In genomic region chr13:111666377-111666776, GRCh38 we compare ENCODE assay signal across 22 cellular contexts.
A peak's percentile ranks its signal among the peaks of the same experiment; 100 is the strongest.
DNase-seq lines count a peak whose midpoint lies in the region; ATAC-seq and TF ChIP-seq lines count a peak whose summit lies in the region.
"Had no signal": no experiment of that assay in that cellular context is flagged by ENCODE, and none has a peak within 500 bp of the region (broad histone marks: within the 10 kb centered on the region; RNA-seq: fewer than 3 reads in every experiment).

No MANE protein-coding gene starts in this region.

- no peak overlapping the region for H4K8ac ChIP-seq in H9 (replicated peaks; ENCODE audit: insufficient read length, low read depth, low read length)
- no peak overlapping the region for H4K8ac ChIP-seq in trophoblast cell (ENCODE audit: low read depth, low read length)

- H2BK120ac ChIP-seq in H9 (ENCODE audit: low read depth, low read length, poor library complexity, severe bottlenecking) = no peak overlapping the region
- H2BK120ac ChIP-seq in trophoblast cell (ENCODE audit: insufficient read depth, low read length, poor library complexity) = no peak overlapping the region

- peaks cover 2 to 12% of the 10 kb centered on the region in 2 experiments; a peak in 2 of 4 replicates for H3K4me1 Mint-ChIP-seq in H9
- H3K4me1 Mint-ChIP-seq: B cell, CD14-positive monocyte had no signal

- H3K27me3 Mint-ChIP-seq in H9 (ENCODE audit: low read depth) = peaks cover 2% of the 10 kb centered on the region; the same call in 1 of the 2 replicates

- H3T11ph ChIP-seq in H9 (ENCODE audit: low read length) = no peak overlapping the region

- no peak overlapping the region for H3K56ac ChIP-seq in H9 (ENCODE audit: insufficient read length, low read depth, low read length)

- no peak overlapping the region for H4K5ac ChIP-seq in H9 (ENCODE audit: insufficient read length, low read depth, low read length)

- ATAC-seq in RWPE2 (ENCODE audit: low read depth) (no peak), HG02885 (IDR thresholded peaks at IDR 0.05; ENCODE audit: poor library complexity, unreplicated experiment) (no peak), HG03196 (IDR thresholded peaks at IDR 0.05; ENCODE audit: unreplicated experiment) (no peak)
- ATAC-seq: A549 had no signal

- H4K91ac ChIP-seq in H9 (ENCODE audit: insufficient read length, low read depth, low read length) = no peak overlapping the region
- H4K91ac ChIP-seq in trophoblast cell (ENCODE audit: low read depth, low read length) = no peak overlapping the region

- H3K79me2 ChIP-seq in H9 (ENCODE audit: insufficient read depth, low read length) = no peaks in the 10 kb centered on the region
- H3K79me2 ChIP-seq in trophoblast cell (ENCODE audit: control insufficient read depth, insufficient read depth, low read length, poor library complexity) = no peaks in the 10 kb centered on the region

- H2BK5ac ChIP-seq in H9 (ENCODE audit: insufficient read length, low read length) (no peak overlapping the region), trophoblast cell (ENCODE audit: low read depth, low read length, poor library complexity) (no peak overlapping the region)

- no peaks in the 10 kb centered on the region for H3K36me3 Mint-ChIP-seq in H9 (ENCODE audit: insufficient read depth in 1 of 3, low read depth in 3 of 3)
- H3K36me3 Mint-ChIP-seq: CD14-positive monocyte had no signal

- WGBS in H9 (ENCODE audit: extremely low coverage, insufficient read length, low lambda C conversion rate) = no CpG with 5 or more reads among the region's 15 CpGs
- no CpG with 5 or more reads among the region's 15 CpGs for WGBS in trophoblast cell (ENCODE audit: extremely low coverage, insufficient coverage, insufficient read length)

- no peaks in the 10 kb centered on the region for H4K20me1 ChIP-seq in H9 (ENCODE audit: control insufficient read depth, insufficient read depth, insufficient read length)

- H3K4me3 ChIP-seq in RWPE2 (ENCODE audit: severe bottlenecking) (no peak overlapping the region), trophoblast cell (ENCODE audit: low read depth, low read length) (peak overlapping the region; percentile 27)
- H3K4me3 ChIP-seq: A549 had no signal

- DNase-seq in H9 = peak; percentile 23
- peak; percentile 20 for DNase-seq in RWPE2 (ENCODE audit: low spot score)
- DNase-seq in islet precursor cell = peak; percentile 16
- DNase-seq in trophoblast cell = no peak
- DNase-seq in dedifferentiated amniotic fluid mesenchymal stem cell (ENCODE audit: extremely low spot score) = no peak
- no peak for DNase-seq in cerebellar cortex (ENCODE audit: low spot score)
- DNase-seq: H7, Karpas-422, MV-4-11, NCI-H1105 treated with DMSO at 0.1 percent for 48 hours, NCI-H2081, NCI-H2171, NCI-H345, NCI-H524 treated with DMSO at 0.1 percent for 48 hours, NCI-H82, OCI-M1, Right ventricle myocardium superior had no signal

- no peak overlapping the region for H2AK5ac ChIP-seq in H9 (ENCODE audit: insufficient read length, low read length)
- H2AK5ac ChIP-seq in trophoblast cell (ENCODE audit: low read length) = no peak overlapping the region

- H3K23ac ChIP-seq in H9 (ENCODE audit: insufficient read length, low read depth, low read length) = no peak overlapping the region
- peak overlapping the region; percentile 12 for H3K23ac ChIP-seq in trophoblast cell (ENCODE audit: low read length)

- no peak overlapping the region for H3K4me2 ChIP-seq in H9 (ENCODE audit: insufficient read depth, insufficient read length, low read length)
- H3K4me2 ChIP-seq in trophoblast cell (ENCODE audit: low read length) = no peak overlapping the region
- H3K4me2 ChIP-seq: A549 had no signal

- H3K23me2 ChIP-seq in H9 (ENCODE audit: insufficient read length, low read depth, low read length, poor library complexity, severe bottlenecking) = no peaks in the 10 kb centered on the region

- H3K9me3 ChIP-seq in H9 (ENCODE audit: control insufficient read depth, low read depth, low read length) = no peaks in the 10 kb centered on the region
- H3K9me3 ChIP-seq in RWPE2 (ENCODE audit: severe bottlenecking) = no peaks in the 10 kb centered on the region
- H3K9me3 ChIP-seq in trophoblast cell (ENCODE audit: insufficient read depth, low read depth, low read length) = peaks cover 4% of the 10 kb centered on the region
- H3K9me3 ChIP-seq: A549 had no signal

- no peak overlapping the region for H4K12ac ChIP-seq in trophoblast cell (ENCODE audit: low read depth, low read length)

- no peak overlapping the region for H3K27ac ChIP-seq in H9 (ENCODE audit: insufficient read length, low read depth, low read length)
- no peak overlapping the region for H3K27ac ChIP-seq in RWPE2 (ENCODE audit: poor library complexity, severe bottlenecking)
- H3K27ac ChIP-seq in trophoblast cell (ENCODE audit: low read depth, low read length) = no peak overlapping the region
- H3K27ac ChIP-seq: A549 had no signal

- H3K14ac ChIP-seq in H9 (ENCODE audit: insufficient read depth, low read length) (no peak overlapping the region), trophoblast cell (ENCODE audit: low read length) (no peak overlapping the region)

- H2BK15ac ChIP-seq in H9 (ENCODE audit: low read depth, low read length) = no peak overlapping the region

- no peak overlapping the region for H3K27ac Mint-ChIP-seq in H9
- H3K27ac Mint-ChIP-seq: B cell, CD14-positive monocyte had no signal

- H3K4me3 Mint-ChIP-seq in H9 = no peak overlapping the region
- H3K4me3 Mint-ChIP-seq: B cell, CD14-positive monocyte had no signal

- H3K18ac ChIP-seq in H9 (ENCODE audit: insufficient read length, low read depth, low read length) (no peak overlapping the region), trophoblast cell (ENCODE audit: low read length) (no peak overlapping the region)

- H3K4me1 ChIP-seq in H9 (ENCODE audit: insufficient read depth, low read length) = no peaks in the 10 kb centered on the region
- H3K4me1 ChIP-seq in RWPE2 (ENCODE audit: insufficient read depth, poor library complexity, severe bottlenecking) = no peaks in the 10 kb centered on the region
- H3K4me1 ChIP-seq in trophoblast cell (ENCODE audit: control insufficient read depth in 1 of 2, insufficient read depth in 2 of 2, low read length in 2 of 2) = no peaks in the 10 kb centered on the region
- H3K4me1 ChIP-seq: A549 had no signal

- no peak for TF ChIP-seq CTCF in H9 (conservative IDR thresholded peaks at IDR 0.05)
- TF ChIP-seq CTCF in RWPE2 (IDR thresholded peaks at IDR 0.05; ENCODE audit: poor library complexity, severe bottlenecking) = no peak

- H3K79me1 ChIP-seq in H9 (ENCODE audit: insufficient read depth, low read depth, low read length, poor library complexity, severe bottlenecking) (no peaks in the 10 kb centered on the region), trophoblast cell (ENCODE audit: low read length) (no peaks in the 10 kb centered on the region)

- H3K9me3 Mint-ChIP-seq in H9 = no peaks in the 10 kb centered on the region

- no peak overlapping the region for H2BK12ac ChIP-seq in H9 (ENCODE audit: insufficient read length, low read depth, low read length)
- no peak overlapping the region for H2BK12ac ChIP-seq in trophoblast cell (ENCODE audit: low read length)

- no peak overlapping the region for H2AFZ ChIP-seq in H9 (ENCODE audit: low read length)
- no peak overlapping the region for H2AFZ ChIP-seq in trophoblast cell (ENCODE audit: insufficient read depth, low read length, poor library complexity)

- no peaks in the 10 kb centered on the region for H3K27me3 ChIP-seq in H9 (ENCODE audit: insufficient read depth, low read length)
- no peaks in the 10 kb centered on the region for H3K27me3 ChIP-seq in RWPE2 (ENCODE audit: insufficient read depth, poor library complexity, severe bottlenecking)
- no peaks in the 10 kb centered on the region for H3K27me3 ChIP-seq in trophoblast cell (ENCODE audit: insufficient read depth, low read length)

- H2BK20ac ChIP-seq in H9 (ENCODE audit: low read depth, low read length, poor library complexity, severe bottlenecking) = no peak overlapping the region

- H3K4ac ChIP-seq in H9 (ENCODE audit: low read depth, low read length) (no peak overlapping the region), trophoblast cell (ENCODE audit: low read depth, low read length) (no peak overlapping the region)

- no peaks in the 10 kb centered on the region for H3K36me3 ChIP-seq in RWPE2 (ENCODE audit: low read depth)
- no peaks in the 10 kb centered on the region for H3K36me3 ChIP-seq in trophoblast cell (ENCODE audit: control insufficient read depth in 1 of 2, insufficient read depth in 2 of 2, low read length in 2 of 2)

- H3K9ac ChIP-seq in H9 (ENCODE audit: extremely low read depth, insufficient read length, low read length) (no peak overlapping the region), trophoblast cell (ENCODE audit: low read length) (peak overlapping the region; percentile 10)

Comparison
In these comparisons a context has a peak if more than half of its experiments do, and no peak if none do; other contexts are left out.
1. DNase-seq: peak in H9 (single experiment), RWPE2 (single experiment) and islet precursor cell (single experiment); none in trophoblast cell (0 of 2), dedifferentiated amniotic fluid mesenchymal stem cell (single experiment) and cerebellar cortex (single experiment).